ENCODE assay signal across 20 cellular contexts in genomic region chr16:67758006-67758405, GRCh38. TPM values are rescaled to one million over a fixed set of nuclear protein-coding genes. Genes with fewer than 3 reads are reported as not detected.
DNase-seq lines count a peak whose midpoint lies in the region; ATAC-seq and TF ChIP-seq lines count a peak whose summit lies in the region.
"Had no signal": no experiment of that assay in that cellular context is flagged by ENCODE, and none has a peak within 500 bp of the region (broad histone marks: within the 10 kb centered on the region; RNA-seq: fewer than 3 reads in every experiment).

No MANE protein-coding gene starts in this region.

- WGBS in endodermal cell (ENCODE audit: insufficient coverage in 1 of 2, insufficient read length in 1 of 2), 2 experiments: 94 to 97% methylated on average over 2 to 3 of the region's 3 CpGs

- no peaks in the 10 kb centered on the region for H3K36me3 ChIP-seq in endodermal cell (ENCODE audit: control insufficient read depth, insufficient read depth, low read length)

- H3K9me3 ChIP-seq in T-helper 17 cell (ENCODE audit: control insufficient read depth, low read length, poor library complexity, severe bottlenecking) (no peaks in the 10 kb centered on the region), endodermal cell (ENCODE audit: control insufficient read depth, low read length) (no peaks in the 10 kb centered on the region)
- H3K9me3 ChIP-seq: BLaER1 had no signal

- no peaks in the 10 kb centered on the region for H3K27me3 ChIP-seq in endodermal cell (ENCODE audit: control insufficient read depth, insufficient read depth, low read length, poor library complexity, severe bottlenecking)
- H3K27me3 ChIP-seq: BLaER1 had no signal

- no peak overlapping the region for H3K4me3 Mint-ChIP-seq in activated T-cell treated with anti-CD3 and anti-CD28 coated beads, Interleukin-2, amount 50 U/mL, for 24 hours
- no peak overlapping the region for H3K4me3 Mint-ChIP-seq in activated T-cell treated with anti-CD3 and anti-CD28 coated beads, Interleukin-2, amount 50 U/mL, for 4 hours
- H3K4me3 Mint-ChIP-seq in T-helper 17 cell: no peak overlapping the region
- H3K4me3 Mint-ChIP-seq in endodermal cell: no peak overlapping the region
- H3K4me3 Mint-ChIP-seq: B cell; CD4-positive, CD25-positive, alpha-beta regulatory T cell; CD8-positive, alpha-beta T cell had no signal

- peaks cover 10% of the 10 kb centered on the region for H3K4me1 Mint-ChIP-seq in activated T-cell treated with anti-CD3 and anti-CD28 coated beads, Interleukin-2, amount 50 U/mL, for 24 hours (ENCODE audit: low read depth)
- peaks cover 14% of the 10 kb centered on the region for H3K4me1 Mint-ChIP-seq in activated T-cell treated with anti-CD3 and anti-CD28 coated beads, Interleukin-2, amount 50 U/mL, for 4 hours (ENCODE audit: low read depth)
- H3K4me1 Mint-ChIP-seq in T-helper 17 cell (peaks cover 18% of the 10 kb centered on the region), endodermal cell (peaks cover 3% of the 10 kb centered on the region)

- H3K9ac ChIP-seq in endodermal cell (ENCODE audit: extremely low read depth, low read length, poor library complexity, severe bottlenecking): no peak overlapping the region
- H3K9ac ChIP-seq: BLaER1, GM23248 had no signal

- H3K27me3 Mint-ChIP-seq in activated T-cell treated with anti-CD3 and anti-CD28 coated beads, Interleukin-2, amount 50 U/mL, for 24 hours: no peaks in the 10 kb centered on the region
- H3K27me3 Mint-ChIP-seq in activated T-cell treated with anti-CD3 and anti-CD28 coated beads, Interleukin-2, amount 50 U/mL, for 4 hours (ENCODE audit: low read depth): no peaks in the 10 kb centered on the region
- H3K27me3 Mint-ChIP-seq in T-helper 17 cell: no peaks in the 10 kb centered on the region
- H3K27me3 Mint-ChIP-seq in endodermal cell (ENCODE audit: insufficient read depth): no peaks in the 10 kb centered on the region
- H3K27me3 Mint-ChIP-seq: B cell; CD4-positive, CD25-positive, alpha-beta regulatory T cell had no signal

- ATAC-seq in activated T-cell treated with anti-CD3 and anti-CD28 coated beads, Interleukin-2, amount 50 U/mL, for 4 hours: no peak
- ATAC-seq in T-helper 17 cell (no peak), GM18909 (IDR thresholded peaks at IDR 0.05; ENCODE audit: poor library complexity, unreplicated experiment) (no peak)
- ATAC-seq: CD8-positive, alpha-beta T cell had no signal

- peaks cover 30% of the 10 kb centered on the region for H3K36me3 Mint-ChIP-seq in activated T-cell treated with anti-CD3 and anti-CD28 coated beads, Interleukin-2, amount 50 U/mL, for 24 hours (ENCODE audit: low read depth)
- peaks cover 12% of the 10 kb centered on the region for H3K36me3 Mint-ChIP-seq in activated T-cell treated with anti-CD3 and anti-CD28 coated beads, Interleukin-2, amount 50 U/mL, for 4 hours (ENCODE audit: insufficient read depth)
- peaks cover 4% of the 10 kb centered on the region for H3K36me3 Mint-ChIP-seq in T-helper 17 cell (ENCODE audit: low read depth)
- H3K36me3 Mint-ChIP-seq in endodermal cell (ENCODE audit: low read depth): peaks cover 11% of the 10 kb centered on the region

- H3K27ac ChIP-seq in endodermal cell (ENCODE audit: low read depth, low read length): no peak overlapping the region
- H3K27ac ChIP-seq: 22Rv1, BLaER1, GM23248 had no signal

- H3K9me3 Mint-ChIP-seq in activated T-cell treated with anti-CD3 and anti-CD28 coated beads, Interleukin-2, amount 50 U/mL, for 24 hours: no peaks in the 10 kb centered on the region
- no peaks in the 10 kb centered on the region for H3K9me3 Mint-ChIP-seq in activated T-cell treated with anti-CD3 and anti-CD28 coated beads, Interleukin-2, amount 50 U/mL, for 4 hours
- no peaks in the 10 kb centered on the region for H3K9me3 Mint-ChIP-seq in endodermal cell
- H3K9me3 Mint-ChIP-seq: CD8-positive, alpha-beta T cell had no signal

- DNase-seq in activated T-cell treated with anti-CD3 and anti-CD28 coated beads, Interleukin-2, amount 50 U/mL, for 24 hours: no peak
- DNase-seq in activated T-cell treated with anti-CD3 and anti-CD28 coated beads, Interleukin-2, amount 50 U/mL, for 4 hours: no peak
- DNase-seq in T-helper 17 cell (no peak), cerebellar cortex (ENCODE audit: low spot score) (peak; percentile 85), endodermal cell (no peak), COLO829 (ENCODE audit: low spot score) (no peak)
- DNase-seq in activated CD8-positive, alpha-beta memory T cell treated with anti-CD3 and anti-CD28 coated beads for 24 hours: no peak
- DNase-seq: CD4-positive, CD25-positive, alpha-beta regulatory T cell; CD8-positive, alpha-beta T cell; DMS 273 treated with DMSO at 0.1 percent for 48 hours; DMS79; EL; GF-D8; GM23248; H7; HCEC 1CT had no signal

- H3K4me3 ChIP-seq in endodermal cell (ENCODE audit: low read length): no peak overlapping the region
- H3K4me3 ChIP-seq: BLaER1, GM23248 had no signal

- no peaks in the 10 kb centered on the region for H3K4me1 ChIP-seq in endodermal cell (ENCODE audit: control insufficient read depth, insufficient read depth, low read length)

- TF ChIP-seq CTCF in endodermal cell (conservative IDR thresholded peaks at IDR 0.05): no peak

- peak overlapping the region; percentile 18 for H3K27ac Mint-ChIP-seq in activated T-cell treated with anti-CD3 and anti-CD28 coated beads, Interleukin-2, amount 50 U/mL, for 24 hours
- H3K27ac Mint-ChIP-seq in T-helper 17 cell: peak overlapping the region; percentile 11
- H3K27ac Mint-ChIP-seq in endodermal cell: peak overlapping the region; percentile 39
- H3K27ac Mint-ChIP-seq: B cell; CD8-positive, alpha-beta T cell had no signal

RNA-seq across cellular contexts. Expression of gene GFOD2, which starts 38.9 kb away (rescaled TPM):
- 10 to 100 TPM; 17.3 to 22.0 (median 20.2) TPM for total RNA-seq in activated T-cell treated with anti-CD3 and anti-CD28 coated beads, Interleukin-2, amount 50 U/mL, for 4 hours
- total RNA-seq in T-helper 17 cell (10 to 100 TPM; 11.7 to 14.7 TPM), endodermal cell (10 to 100 TPM; 18.2 to 21.2 TPM)
- 20.6 TPM for polyA plus RNA-seq in endodermal cell (2013, experiment 1 of 2)
- polyA plus RNA-seq in endodermal cell (2013, experiment 2 of 2): 21.5 TPM

RNA-seq across cellular contexts. Expression of gene RANBP10, which starts 48.4 kb away (rescaled TPM):
- total RNA-seq in activated T-cell treated with anti-CD3 and anti-CD28 coated beads, Interleukin-2, amount 50 U/mL, for 4 hours: 10 to 100 TPM; 17.2 to 17.9 (median 17.8) TPM
- total RNA-seq in T-helper 17 cell: 10 to 100 TPM; 29.8 to 30.4 TPM
- 10 to 100 TPM; 19.2 to 22.5 TPM for total RNA-seq in endodermal cell
- polyA plus RNA-seq in endodermal cell (2013, experiment 1 of 2): 16.3 TPM
- 14.2 TPM for polyA plus RNA-seq in endodermal cell (2013, experiment 2 of 2)

RNA-seq across cellular contexts. Expression of gene TSNAXIP1, which starts 48.7 kb away (rescaled TPM):
- 1 to 10 TPM in 2 of 3 donors, under 1 TPM in 1; 0.79 to 1.4 (median 1.3) TPM for total RNA-seq in activated T-cell treated with anti-CD3 and anti-CD28 coated beads, Interleukin-2, amount 50 U/mL, for 4 hours
- total RNA-seq in T-helper 17 cell (under 1 TPM; 0.62 to 0.63 TPM), endodermal cell (1 to 10 TPM; 2.8 to 3.2 TPM)
- 3.1 TPM for polyA plus RNA-seq in endodermal cell (2013, experiment 1 of 2)
- 1.7 TPM for polyA plus RNA-seq in endodermal cell (2013, experiment 2 of 2)
- polyA plus RNA-seq: CD4-positive, CD25-positive, alpha-beta regulatory T cell had no signal
